1 cellular context compared by ENCODE assay signal in the genomic region with DNA sequence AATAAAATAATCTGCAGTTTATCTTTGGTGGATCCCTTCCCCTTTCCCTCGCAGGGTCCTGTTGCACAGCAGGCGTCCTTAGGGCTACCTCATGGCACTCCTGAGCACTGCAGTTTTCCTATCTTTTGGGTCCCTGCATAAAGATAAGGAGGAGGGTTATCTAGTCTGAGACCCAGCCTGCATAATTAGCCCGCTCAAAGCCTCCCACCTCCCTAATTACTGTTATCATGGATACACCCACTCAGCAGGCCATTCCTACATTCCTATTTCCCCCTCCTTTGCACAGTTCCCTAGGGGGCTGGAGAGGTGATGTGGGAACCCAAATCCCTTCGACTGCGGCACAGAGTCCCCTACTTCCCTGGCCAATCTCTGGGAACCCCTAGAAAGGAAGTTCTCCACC.
TF ChIP-seq lines count a peak whose summit lies in the region.

No MANE protein-coding gene starts in this region.

TF ChIP-seq in HEK293, 187 proteins besides CTCF, POLR2A, EP300 and RAD21 (continued from another document):
- TF ChIP-seq, protein P1, sequence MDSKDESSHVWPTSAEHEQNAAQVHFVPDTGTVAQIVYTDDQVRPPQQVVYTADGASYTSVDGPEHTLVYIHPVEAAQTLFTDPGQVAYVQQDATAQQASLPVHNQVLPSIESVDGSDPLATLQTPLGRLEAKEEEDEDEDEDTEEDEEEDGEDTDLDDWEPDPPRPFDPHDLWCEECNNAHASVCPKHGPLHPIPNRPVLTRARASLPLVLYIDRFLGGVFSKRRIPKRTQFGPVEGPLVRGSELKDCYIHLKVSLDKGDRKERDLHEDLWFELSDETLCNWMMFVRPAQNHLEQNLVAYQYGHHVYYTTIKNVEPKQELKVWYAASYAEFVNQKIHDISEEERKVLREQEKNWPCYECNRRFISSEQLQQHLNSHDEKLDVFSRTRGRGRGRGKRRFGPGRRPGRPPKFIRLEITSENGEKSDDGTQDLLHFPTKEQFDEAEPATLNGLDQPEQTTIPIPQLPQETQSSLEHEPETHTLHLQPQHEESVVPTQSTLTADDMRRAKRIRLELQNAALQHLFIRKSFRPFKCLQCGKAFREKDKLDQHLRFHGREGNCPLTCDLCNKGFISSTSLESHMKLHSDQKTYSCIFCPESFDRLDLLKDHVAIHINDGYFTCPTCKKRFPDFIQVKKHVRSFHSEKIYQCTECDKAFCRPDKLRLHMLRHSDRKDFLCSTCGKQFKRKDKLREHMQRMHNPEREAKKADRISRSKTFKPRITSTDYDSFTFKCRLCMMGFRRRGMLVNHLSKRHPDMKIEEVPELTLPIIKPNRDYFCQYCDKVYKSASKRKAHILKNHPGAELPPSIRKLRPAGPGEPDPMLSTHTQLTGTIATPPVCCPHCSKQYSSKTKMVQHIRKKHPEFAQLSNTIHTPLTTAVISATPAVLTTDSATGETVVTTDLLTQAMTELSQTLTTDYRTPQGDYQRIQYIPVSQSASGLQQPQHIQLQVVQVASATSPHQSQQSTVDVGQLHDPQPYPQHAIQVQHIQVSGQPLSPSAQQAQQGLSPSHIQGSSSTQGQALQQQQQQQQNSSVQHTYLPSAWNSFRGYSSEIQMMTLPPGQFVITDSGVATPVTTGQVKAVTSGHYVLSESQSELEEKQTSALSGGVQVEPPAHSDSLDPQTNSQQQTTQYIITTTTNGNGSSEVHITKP (tag by site-specific recombination; IDR thresholded peaks at IDR 0.05), result 0 out of 2 replicates have a peak, but pooled peaks have one; percentile 15
- TF ChIP-seq ZNF629 (tag by site-specific recombination; IDR thresholded peaks at IDR 0.05) (no peak), EGR2 (tag by site-specific recombination; IDR thresholded peaks at IDR 0.05; ENCODE audit: low read depth) (peak; percentile 91), ZFHX2 (tag by site-specific recombination; conservative IDR thresholded peaks at IDR 0.05) (peak; percentile 91), SP7 (tag by site-specific recombination; IDR thresholded peaks at IDR 0.05) (peak; percentile 92), YY1 (tag by site-specific recombination; IDR thresholded peaks at IDR 0.05) (no peak), ZNF140 (tag by site-specific recombination; IDR thresholded peaks at IDR 0.05) (no peak), ZNF624 (tag by site-specific recombination; IDR thresholded peaks at IDR 0.05) (no peak), WT1 (tag by site-specific recombination; IDR thresholded peaks at IDR 0.05) (no peak)
- TF ChIP-seq, protein P2, sequence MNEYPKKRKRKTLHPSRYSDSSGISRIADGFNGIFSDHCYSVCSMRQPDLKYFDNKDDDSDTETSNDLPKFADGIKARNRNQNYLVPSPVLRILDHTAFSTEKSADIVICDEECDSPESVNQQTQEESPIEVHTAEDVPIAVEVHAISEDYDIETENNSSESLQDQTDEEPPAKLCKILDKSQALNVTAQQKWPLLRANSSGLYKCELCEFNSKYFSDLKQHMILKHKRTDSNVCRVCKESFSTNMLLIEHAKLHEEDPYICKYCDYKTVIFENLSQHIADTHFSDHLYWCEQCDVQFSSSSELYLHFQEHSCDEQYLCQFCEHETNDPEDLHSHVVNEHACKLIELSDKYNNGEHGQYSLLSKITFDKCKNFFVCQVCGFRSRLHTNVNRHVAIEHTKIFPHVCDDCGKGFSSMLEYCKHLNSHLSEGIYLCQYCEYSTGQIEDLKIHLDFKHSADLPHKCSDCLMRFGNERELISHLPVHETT (tag by site-specific recombination; IDR thresholded peaks at IDR 0.05), result no peak
